ENCODE assay signal across 25 cellular contexts in the genomic region with DNA sequence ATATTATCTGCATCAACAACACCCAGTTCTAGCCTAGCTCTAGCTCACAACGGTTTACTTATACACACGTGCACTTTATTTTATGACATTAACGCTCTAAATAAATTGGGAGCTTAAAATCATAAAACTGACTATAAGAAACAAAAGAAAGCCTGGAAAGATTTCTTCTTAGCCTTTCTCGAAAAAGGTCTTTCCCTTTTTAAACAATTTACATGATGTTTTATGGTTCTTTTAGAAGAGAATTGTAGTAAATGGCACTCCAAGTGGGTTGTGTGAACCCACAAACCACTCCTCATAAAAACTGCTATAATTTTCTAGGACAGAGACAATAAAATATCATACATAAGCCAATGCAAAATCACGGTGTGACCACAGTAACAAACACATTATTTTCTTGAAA.
"Had no signal": no experiment of that assay in that cellular context is flagged by ENCODE, and none has a peak within 500 bp of the region (broad histone marks: within the 10 kb centered on the region; RNA-seq: fewer than 3 reads in every experiment).

No MANE protein-coding gene starts in this region.

- DNase-seq: KBM-7, MM.1S, MV-4-11, NCI-H1092, NCI-H1105, NCI-H1417 treated with DMSO at 0.1 percent for 48 hours, NCI-H1436 treated with DMSO at 0.1 percent for 48 hours, NCI-H1694 treated with DMSO at 0.1 percent for 48 hours, NCI-H187 treated with DMSO at 0.1 percent for 48 hours, NCI-H2029, NCI-H2171 treated with DMSO at 0.1 percent for 48 hours, NCI-H2227 treated with DMSO at 0.1 percent for 48 hours, NCI-H345, NCI-H446, NCI-H524 treated with DMSO at 0.1 percent for 48 hours, NCI-H526 treated with DMSO at 0.1 percent for 48 hours, NCI-H774, PC-9, SHP77, SIG-M5 had no signal

- H3K9ac ChIP-seq: KMS-11 had no signal

- H3K27ac ChIP-seq: KMS-11, PC-9, RWPE1, SJCRH30, SK-N-MC had no signal

- H3K4me3 ChIP-seq: PC-9, SJCRH30, SK-N-MC had no signal

- H3K36me3 ChIP-seq: SJCRH30 had no signal

- H3K9me3 ChIP-seq: SJCRH30 had no signal

- ATAC-seq: Right ventricle myocardium inferior had no signal

- H3K27me3 ChIP-seq: SJCRH30 had no signal

- H2AFZ ChIP-seq: PC-9 had no signal

- H3K4me1 ChIP-seq: SJCRH30 had no signal

- H3K4me2 ChIP-seq: KMS-11, PC-9 had no signal
